ENCODE assay signal across 2 cellular contexts in genomic region chr12:23630524-23630923, GRCh38.
TF ChIP-seq lines count a peak whose summit lies in the region.

No MANE protein-coding gene starts in this region.

TF ChIP-seq in HepG2, 621 proteins besides CTCF, POLR2A, EP300 and RAD21:
- TF ChIP-seq, protein P1, sequence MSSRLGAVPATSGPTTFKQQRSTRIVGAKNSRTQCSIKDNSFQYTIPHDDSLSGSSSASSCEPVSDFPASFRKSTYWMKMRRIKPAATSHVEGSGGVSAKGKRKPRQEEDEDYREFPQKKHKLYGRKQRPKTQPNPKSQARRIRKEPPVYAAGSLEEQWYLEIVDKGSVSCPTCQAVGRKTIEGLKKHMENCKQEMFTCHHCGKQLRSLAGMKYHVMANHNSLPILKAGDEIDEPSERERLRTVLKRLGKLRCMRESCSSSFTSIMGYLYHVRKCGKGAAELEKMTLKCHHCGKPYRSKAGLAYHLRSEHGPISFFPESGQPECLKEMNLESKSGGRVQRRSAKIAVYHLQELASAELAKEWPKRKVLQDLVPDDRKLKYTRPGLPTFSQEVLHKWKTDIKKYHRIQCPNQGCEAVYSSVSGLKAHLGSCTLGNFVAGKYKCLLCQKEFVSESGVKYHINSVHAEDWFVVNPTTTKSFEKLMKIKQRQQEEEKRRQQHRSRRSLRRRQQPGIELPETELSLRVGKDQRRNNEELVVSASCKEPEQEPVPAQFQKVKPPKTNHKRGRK (CRISPR knock-in tag; IDR thresholded peaks at IDR 0.05): no peak
- TF ChIP-seq ZNF629 (CRISPR knock-in tag; conservative IDR thresholded peaks at IDR 0.05): peak; percentile 79

TF ChIP-seq in K562, 482 proteins besides CTCF, POLR2A, EP300 and RAD21:
- peak; percentile 88 for TF ChIP-seq RBM25 (IDR thresholded peaks at IDR 0.05; ENCODE audit: low read depth, low read length, severe bottlenecking)
- TF ChIP-seq, protein P2, sequence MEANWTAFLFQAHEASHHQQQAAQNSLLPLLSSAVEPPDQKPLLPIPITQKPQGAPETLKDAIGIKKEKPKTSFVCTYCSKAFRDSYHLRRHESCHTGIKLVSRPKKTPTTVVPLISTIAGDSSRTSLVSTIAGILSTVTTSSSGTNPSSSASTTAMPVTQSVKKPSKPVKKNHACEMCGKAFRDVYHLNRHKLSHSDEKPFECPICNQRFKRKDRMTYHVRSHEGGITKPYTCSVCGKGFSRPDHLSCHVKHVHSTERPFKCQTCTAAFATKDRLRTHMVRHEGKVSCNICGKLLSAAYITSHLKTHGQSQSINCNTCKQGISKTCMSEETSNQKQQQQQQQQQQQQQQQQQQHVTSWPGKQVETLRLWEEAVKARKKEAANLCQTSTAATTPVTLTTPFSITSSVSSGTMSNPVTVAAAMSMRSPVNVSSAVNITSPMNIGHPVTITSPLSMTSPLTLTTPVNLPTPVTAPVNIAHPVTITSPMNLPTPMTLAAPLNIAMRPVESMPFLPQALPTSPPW (CRISPR knock-in tag; IDR thresholded peaks at IDR 0.05): no peak
- TF ChIP-seq ETV1 (tag; conservative IDR thresholded peaks at IDR 0.05; ENCODE audit: low read depth): no peak
- TF ChIP-seq CREB5 (CRISPR knock-in tag; IDR thresholded peaks at IDR 0.05): no peak
- TF ChIP-seq PHF20 (IDR thresholded peaks at IDR 0.05; ENCODE audit: partially characterized antibody): no peak
- 0 out of 2 replicates have a peak, but pooled peaks have one; percentile 20 for TF ChIP-seq ADNP (tag; IDR thresholded peaks at IDR 0.05)
- no peak for TF ChIP-seq RHOXF2B (CRISPR knock-in tag; conservative IDR thresholded peaks at IDR 0.05)
- TF ChIP-seq ZNF561 (CRISPR knock-in tag; conservative IDR thresholded peaks at IDR 0.05): no peak
- no peak for TF ChIP-seq ZNF239 (CRISPR knock-in tag; IDR thresholded peaks at IDR 0.05)
- no peak for TF ChIP-seq FOXO4 (CRISPR knock-in tag; IDR thresholded peaks at IDR 0.05)
- TF ChIP-seq SPI1 (IDR thresholded peaks at IDR 0.05; ENCODE audit: borderline replicate concordance, low read depth, low read length): no peak
- no peak for TF ChIP-seq EGR1 (conservative IDR thresholded peaks at IDR 0.05)
- TF ChIP-seq CHD4 (IDR thresholded peaks at IDR 0.05; ENCODE audit: insufficient read depth, insufficient replicate concordance, low read depth, low read length, poor library complexity, severe bottlenecking): peak; percentile 40
- no peak for TF ChIP-seq ZNF780A (CRISPR knock-in tag; IDR thresholded peaks at IDR 0.05)
- no peak for TF ChIP-seq HOXB6 (CRISPR knock-in tag; IDR thresholded peaks at IDR 0.05; ENCODE audit: borderline replicate concordance)
- TF ChIP-seq BCOR (IDR thresholded peaks at IDR 0.05): peak; percentile 68; the same call in 1 of the 2 replicates
- peak; percentile 55 for TF ChIP-seq DACH1 (IDR thresholded peaks at IDR 0.05; ENCODE audit: partially characterized antibody)
- TF ChIP-seq HSF4 (CRISPR knock-in tag; IDR thresholded peaks at IDR 0.05; ENCODE audit: borderline replicate concordance): no peak
- TF ChIP-seq RBM22 (IDR thresholded peaks at IDR 0.05; ENCODE audit: low read depth, low read length, poor library complexity, severe bottlenecking): no peak
- TF ChIP-seq, protein P3, sequence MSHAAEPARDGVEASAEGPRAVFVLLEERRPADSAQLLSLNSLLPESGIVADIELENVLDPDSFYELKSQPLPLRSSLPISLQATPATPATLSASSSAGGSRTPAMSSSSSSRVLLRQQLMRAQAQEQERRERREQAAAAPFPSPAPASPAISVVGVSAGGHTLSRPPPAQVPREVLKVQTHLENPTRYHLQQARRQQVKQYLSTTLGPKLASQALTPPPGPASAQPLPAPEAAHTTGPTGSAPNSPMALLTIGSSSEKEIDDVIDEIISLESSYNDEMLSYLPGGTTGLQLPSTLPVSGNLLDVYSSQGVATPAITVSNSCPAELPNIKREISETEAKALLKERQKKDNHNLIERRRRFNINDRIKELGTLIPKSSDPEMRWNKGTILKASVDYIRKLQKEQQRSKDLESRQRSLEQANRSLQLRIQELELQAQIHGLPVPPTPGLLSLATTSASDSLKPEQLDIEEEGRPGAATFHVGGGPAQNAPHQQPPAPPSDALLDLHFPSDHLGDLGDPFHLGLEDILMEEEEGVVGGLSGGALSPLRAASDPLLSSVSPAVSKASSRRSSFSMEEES (CRISPR knock-in tag; IDR thresholded peaks at IDR 0.05): no peak
- peak in 1 of 2 experiments; percentile 15; a peak in 2 of 4 replicates for TF ChIP-seq KDM1A (IDR thresholded peaks at IDR 0.05)
